In the genomic region with DNA sequence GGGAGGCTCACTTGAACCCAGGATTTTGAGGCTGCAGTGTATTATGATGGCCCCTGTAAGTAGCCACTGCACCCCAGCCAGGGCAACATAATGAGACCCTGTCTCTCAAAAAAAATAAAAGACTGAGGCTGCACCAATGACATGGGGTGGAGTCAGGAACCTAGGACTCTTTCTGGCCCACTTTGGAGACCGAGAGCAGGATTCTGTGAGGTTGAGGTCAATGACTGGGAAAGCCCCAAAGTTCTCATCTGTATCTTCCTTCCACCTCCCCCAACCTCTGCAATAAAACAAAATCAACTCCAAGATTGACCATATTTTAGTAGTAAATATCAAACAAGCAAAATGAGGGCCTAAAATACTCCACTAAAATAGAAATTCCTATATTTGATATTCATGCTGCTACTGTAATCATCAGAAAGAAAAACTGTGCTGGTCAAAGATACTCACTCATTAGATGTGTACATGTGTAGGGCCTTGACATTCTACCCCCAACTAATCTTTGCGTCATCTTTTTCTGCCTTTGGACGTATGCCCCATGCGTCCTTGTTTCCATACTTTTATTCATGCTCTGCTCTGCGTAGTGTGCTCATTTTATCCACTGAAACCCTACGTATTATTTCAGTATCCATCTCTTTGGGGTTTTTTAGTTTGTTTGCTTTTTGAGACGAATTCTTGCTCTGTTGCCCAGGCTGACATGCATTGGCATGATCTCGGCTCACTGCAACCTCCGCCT, we compare ENCODE assay signal across 23 cellular contexts. TPM values are rescaled to one million over a fixed set of nuclear protein-coding genes. Genes with fewer than 3 reads are reported as not detected.
DNase-seq lines count a peak whose midpoint lies in the region; ATAC-seq and TF ChIP-seq lines count a peak whose summit lies in the region.
"Had no signal": no experiment of that assay in that cellular context is flagged by ENCODE, and none has a peak within 500 bp of the region (broad histone marks: within the 10 kb centered on the region; RNA-seq: fewer than 3 reads in every experiment).

No MANE protein-coding gene starts in this region.

- no peak overlapping the region for H3K14ac ChIP-seq in neuronal stem cell (ENCODE audit: low read length)

- CTCF ChIA-PET in CD4-positive, alpha-beta memory T cell (lab: Charles Lee; ENCODE audit: partially characterized antibody): interaction anchor here (1.4 kb wide), 1 partner anchor 13 kb away, joined by 3 read pairs; no protein-coding TSS in a partner anchor

- POLR2A ChIA-PET in CD4-positive, alpha-beta memory T cell (lab: Charles Lee; ENCODE audit: partially characterized antibody): no interaction called here

- H2BK120ac ChIP-seq in neuronal stem cell (ENCODE audit: low read depth, low read length): no peak overlapping the region

- H3K9ac ChIP-seq in OCI-LY1 (ENCODE audit: low read length) (no peak overlapping the region), neuronal stem cell (ENCODE audit: low read depth, low read length, poor library complexity) (no peak overlapping the region)

- H3K79me1 ChIP-seq in neuronal stem cell (ENCODE audit: low read depth, low read length): no peaks in the 10 kb centered on the region

- no peak overlapping the region for H3K18ac ChIP-seq in neuronal stem cell (ENCODE audit: low read length)

- H2BK12ac ChIP-seq in neuronal stem cell (ENCODE audit: low read length): no peak overlapping the region

- no peak for TF ChIP-seq CTCF in OCI-LY1 (IDR thresholded peaks at IDR 0.05; ENCODE audit: low read length)
- TF ChIP-seq CTCF in coronary artery (IDR thresholded peaks at IDR 0.05): no peak

- H3K4me1 Mint-ChIP-seq in CD4-positive, alpha-beta memory T cell: peaks cover 20 to 47% (median 36%) of the 10 kb centered on the region in 4 donors
- H3K4me1 Mint-ChIP-seq in effector memory CD8-positive, alpha-beta T cell (ENCODE audit: low read depth in 2 of 2): peaks cover 30 to 44% of the 10 kb centered on the region in 2 donors

- H3K36me3 Mint-ChIP-seq in CD4-positive, alpha-beta memory T cell: peaks cover 7 to 26% of the 10 kb centered on the region in 2 donors
- H3K36me3 Mint-ChIP-seq in effector memory CD8-positive, alpha-beta T cell (ENCODE audit: insufficient read depth): peaks cover 22% of the 10 kb centered on the region

- no peak overlapping the region for H2AK5ac ChIP-seq in neuronal stem cell (ENCODE audit: low read depth, low read length)

- H3K27me3 ChIP-seq in CD4-positive, alpha-beta memory T cell (ENCODE audit: insufficient read depth, low read length): no peaks in the 10 kb centered on the region
- H3K27me3 ChIP-seq in OCI-LY1 (ENCODE audit: insufficient read depth, low read length): no peaks in the 10 kb centered on the region
- no peaks in the 10 kb centered on the region for H3K27me3 ChIP-seq in neuronal stem cell (ENCODE audit: control insufficient read depth in 3 of 3, insufficient read depth in 3 of 3, low read depth in 1 of 3, low read length in 3 of 3)
- H3K27me3 ChIP-seq: right lobe of liver, stomach, upper lobe of left lung had no signal

- H3K27me3 Mint-ChIP-seq in CD4-positive, alpha-beta memory T cell: no peaks in the 10 kb centered on the region
- H3K27me3 Mint-ChIP-seq in effector memory CD8-positive, alpha-beta T cell: no peaks in the 10 kb centered on the region
- H3K27me3 Mint-ChIP-seq: activated naive CD8-positive, alpha-beta T cell treated with anti-CD3 and anti-CD28 coated beads, Interleukin-2, amount 10 ng/mL, durations not matched to agents 7 days and 5 days had no signal

- ATAC-seq in effector memory CD8-positive, alpha-beta T cell (replicated peaks): peak; percentile 42
- ATAC-seq: right lobe of liver had no signal

- no peak overlapping the region for H2AFZ ChIP-seq in OCI-LY1 (ENCODE audit: low read length)
- H2AFZ ChIP-seq in neuronal stem cell (ENCODE audit: low read length): no peak overlapping the region

- H3F3A ChIP-seq in OCI-LY1 (ENCODE audit: insufficient read depth, low read length): no peaks in the 10 kb centered on the region

- no peaks in the 10 kb centered on the region for H3K79me2 ChIP-seq in OCI-LY1 (ENCODE audit: insufficient read depth, low read length)

- no peak for DNase-seq in CD4-positive, alpha-beta memory T cell
- no peak for DNase-seq in effector memory CD8-positive, alpha-beta T cell
- peak; percentile 22 for DNase-seq in posterior vena cava (ENCODE audit: low spot score)
- DNase-seq in T-helper 9 cell: no peak
- no peak for DNase-seq in neuronal stem cell (ENCODE audit: low spot score)
- DNase-seq in coronary artery (ENCODE audit: low spot score): no peak
- no peak for DNase-seq in activated CD4-positive, CD25-positive, alpha-beta regulatory T cell (lab: John Stamatoyannopoulos, UW)
- DNase-seq: activated CD4-positive, alpha-beta T cell treated with anti-CD3 and anti-CD28 coated beads for 48 hours; activated naive CD8-positive, alpha-beta T cell treated with anti-CD3 and anti-CD28 coated beads, Interleukin-2, amount 10 ng/mL, durations not matched to agents 7 days and 5 days; DMS53; GOT3; mammary epithelial cell; MV-4-11; NCI-H1694; NCI-H2171; NCI-H524 treated with DMSO at 0.1 percent for 48 hours; NK-92 treated with Interleukin-12 subunit alpha and Interleukin-12 subunit beta, amount 100 ng/mL, for 24 hours; right lobe of liver; stimulated activated CD4-positive, alpha-beta T cell treated with anti-CD3 and anti-CD28 coated beads, Interleukin-12 subunit alpha, Interleukin-12 subunit beta, amount 100 ng/mL, for 4 hours; stomach; upper lobe of left lung had no signal

- H3K4me1 ChIP-seq in CD4-positive, alpha-beta memory T cell (ENCODE audit: insufficient read depth, low read length): peaks cover 13% of the 10 kb centered on the region
- peaks cover 42% of the 10 kb centered on the region for H3K4me1 ChIP-seq in OCI-LY1 (ENCODE audit: insufficient read depth, low read length, severe bottlenecking)
- peaks cover 0 to 4% of the 10 kb centered on the region in 2 donors for H3K4me1 ChIP-seq in neuronal stem cell (ENCODE audit: control insufficient read depth in 2 of 2, insufficient read depth in 1 of 2, low read depth in 1 of 2, low read length in 2 of 2)

- H3K27ac ChIP-seq in CD4-positive, alpha-beta memory T cell (ENCODE audit: low read depth, low read length): no peak overlapping the region
- H3K27ac ChIP-seq in OCI-LY1 (ENCODE audit: low read depth, low read length, poor library complexity, severe bottlenecking) (peak overlapping the region; percentile 75), neuronal stem cell (replicated peaks; ENCODE audit: low read length) (no peak overlapping the region), coronary artery (no peak overlapping the region)
- H3K27ac ChIP-seq: right lobe of liver, upper lobe of left lung had no signal

- H3K9me3 ChIP-seq in CD4-positive, alpha-beta memory T cell (ENCODE audit: control insufficient read depth in 1 of 2, low read length in 2 of 2): no peaks in the 10 kb centered on the region
- H3K9me3 ChIP-seq in OCI-LY1 (ENCODE audit: low read length) (no peaks in the 10 kb centered on the region), neuronal stem cell (replicated peaks in 1 of 2; ENCODE audit: control insufficient read depth in 2 of 2, insufficient read depth in 1 of 2, low read depth in 1 of 2, low read length in 2 of 2) (no peaks in the 10 kb centered on the region)
- H3K9me3 ChIP-seq: right lobe of liver, stomach, upper lobe of left lung had no signal

- no peaks in the 10 kb centered on the region for H4K20me1 ChIP-seq in OCI-LY1 (ENCODE audit: insufficient read depth, low read length)

- H4K8ac ChIP-seq in neuronal stem cell (ENCODE audit: low read depth, low read length): no peak overlapping the region

- no peak overlapping the region for H3K23ac ChIP-seq in neuronal stem cell (ENCODE audit: low read depth, low read length, poor library complexity)

- no peak overlapping the region for H2BK5ac ChIP-seq in neuronal stem cell (ENCODE audit: low read length)

- H3K4ac ChIP-seq in neuronal stem cell (ENCODE audit: low read length): no peak overlapping the region

- no peaks in the 10 kb centered on the region for H3K9me2 ChIP-seq in OCI-LY1 (ENCODE audit: low read depth, low read length)

- H3K36me3 ChIP-seq in CD4-positive, alpha-beta memory T cell (ENCODE audit: insufficient read depth, low read length): no peaks in the 10 kb centered on the region
- H3K36me3 ChIP-seq in OCI-LY1 (ENCODE audit: insufficient read depth, low read length) (no peaks in the 10 kb centered on the region), neuronal stem cell (replicated peaks in 1 of 2; ENCODE audit: control insufficient read depth in 2 of 2, insufficient read depth in 2 of 2, low read length in 2 of 2) (no peaks in the 10 kb centered on the region)
- H3K36me3 ChIP-seq: right lobe of liver had no signal

- no peak overlapping the region for H4K91ac ChIP-seq in neuronal stem cell (ENCODE audit: low read depth, low read length, poor library complexity)

- H2BK15ac ChIP-seq in neuronal stem cell (ENCODE audit: low read length): no peak overlapping the region

- H3K4me3 Mint-ChIP-seq in CD4-positive, alpha-beta memory T cell: no peak overlapping the region
- H3K4me3 Mint-ChIP-seq in effector memory CD8-positive, alpha-beta T cell: no peak overlapping the region
- H3K4me3 Mint-ChIP-seq: activated naive CD8-positive, alpha-beta T cell treated with anti-CD3 and anti-CD28 coated beads, Interleukin-2, amount 10 ng/mL, durations not matched to agents 7 days and 5 days had no signal

- H3K27ac Mint-ChIP-seq in CD4-positive, alpha-beta memory T cell: peak overlapping the region in 4 of 7 donors; percentile 4 to 64 (median 42)
- peak overlapping the region; percentile 31 to 41 for H3K27ac Mint-ChIP-seq in effector memory CD8-positive, alpha-beta T cell
- H3K27ac Mint-ChIP-seq: activated naive CD8-positive, alpha-beta T cell treated with anti-CD3 and anti-CD28 coated beads, Interleukin-2, amount 10 ng/mL, durations not matched to agents 7 days and 5 days; T-helper 1 cell treated with Interleukin-12 subunit alpha and Interleukin-12 subunit beta and Interleukin-4 antibody, amounts not matched to agents 30 μg/mL and 1 μg/mL, for 36 hours had no signal

- no CpG with 5 or more reads among the region's 9 CpGs for WGBS in neuronal stem cell (ENCODE audit: extremely low coverage in 2 of 2, insufficient read length in 2 of 2, insufficient replicate concordance in 1 of 2), 2 donors

- H3K4me2 ChIP-seq in OCI-LY1 (ENCODE audit: low read length) (no peak overlapping the region), neuronal stem cell (ENCODE audit: insufficient read depth, low read length, poor library complexity, severe bottlenecking) (no peak overlapping the region)

- H3K9me3 Mint-ChIP-seq in CD4-positive, alpha-beta memory T cell: no peaks in the 10 kb centered on the region
- H3K9me3 Mint-ChIP-seq in effector memory CD8-positive, alpha-beta T cell: no peaks in the 10 kb centered on the region
- H3K9me3 Mint-ChIP-seq: activated naive CD8-positive, alpha-beta T cell treated with anti-CD3 and anti-CD28 coated beads, Interleukin-2, amount 10 ng/mL, durations not matched to agents 7 days and 5 days; T-helper 1 cell treated with Interleukin-12 subunit alpha and Interleukin-12 subunit beta and Interleukin-4 antibody, amounts not matched to agents 30 μg/mL and 1 μg/mL, for 36 hours had no signal

- intact Hi-C loops in CD4-positive, alpha-beta memory T cell (cut with micrococcal nuclease): no loop called here
- intact Hi-C loops in posterior vena cava (cut with DNase I): no loop called here

- no peak overlapping the region for H3K4me3 ChIP-seq in CD4-positive, alpha-beta memory T cell (ENCODE audit: low read length in 2 of 2)
- H3K4me3 ChIP-seq in OCI-LY1 (ENCODE audit: low read depth, low read length, poor library complexity, severe bottlenecking) (no peak overlapping the region), neuronal stem cell (ENCODE audit: low read length in 2 of 2) (no peak overlapping the region), coronary artery (no peak overlapping the region)
- H3K4me3 ChIP-seq: right lobe of liver, stomach, upper lobe of left lung had no signal

RNA-seq across cellular contexts. Expression of gene WBP1L, which starts 23.8 kb away (rescaled TPM):
- 10 to 100 TPM; 39.3 to 41.1 TPM for total RNA-seq in CD4-positive, alpha-beta memory T cell
- polyA plus RNA-seq in CD4-positive, alpha-beta memory T cell: 10 to 100 TPM; 25.7 to 34.3 TPM
- total RNA-seq in posterior vena cava: 10 to 100 TPM; 61.4 to 62.7 TPM
- polyA plus RNA-seq in neuronal stem cell (2013, experiment 1 of 2): 20.1 TPM
- 20.2 TPM for polyA plus RNA-seq in neuronal stem cell (2013, experiment 2 of 2)

RNA-seq across cellular contexts. Expression of gene SFXN2, which starts 53.2 kb away (rescaled TPM):
- 10 to 100 TPM; 20.2 to 21.7 TPM for total RNA-seq in CD4-positive, alpha-beta memory T cell
- polyA plus RNA-seq in CD4-positive, alpha-beta memory T cell: 10 to 100 TPM in 1 of 2 donors, 1 to 10 TPM in 1; 9.5 to 11.4 TPM
- 1 to 10 TPM; 2.4 to 6.5 TPM for total RNA-seq in posterior vena cava
- polyA plus RNA-seq in neuronal stem cell (2013, experiment 1 of 2): 3.9 TPM
- 4.0 TPM for polyA plus RNA-seq in neuronal stem cell (2013, experiment 2 of 2)

RNA-seq across cellular contexts. Expression of gene ARL3, which starts 53.4 kb away (rescaled TPM):
- total RNA-seq in CD4-positive, alpha-beta memory T cell: 1 to 10 TPM; 3.7 to 4.0 TPM
- 1 to 10 TPM; 5.8 to 7.3 TPM for polyA plus RNA-seq in CD4-positive, alpha-beta memory T cell
- 10 to 100 TPM in 1 of 2 donors, 1 to 10 TPM in 1; 9.7 to 11.6 TPM for total RNA-seq in posterior vena cava
- 51.4 TPM for polyA plus RNA-seq in neuronal stem cell (2013, experiment 1 of 2)
- polyA plus RNA-seq in neuronal stem cell (2013, experiment 2 of 2): 52.4 TPM
